Comparison of ENCODE assay signal across 20 cellular contexts in the genomic region with DNA sequence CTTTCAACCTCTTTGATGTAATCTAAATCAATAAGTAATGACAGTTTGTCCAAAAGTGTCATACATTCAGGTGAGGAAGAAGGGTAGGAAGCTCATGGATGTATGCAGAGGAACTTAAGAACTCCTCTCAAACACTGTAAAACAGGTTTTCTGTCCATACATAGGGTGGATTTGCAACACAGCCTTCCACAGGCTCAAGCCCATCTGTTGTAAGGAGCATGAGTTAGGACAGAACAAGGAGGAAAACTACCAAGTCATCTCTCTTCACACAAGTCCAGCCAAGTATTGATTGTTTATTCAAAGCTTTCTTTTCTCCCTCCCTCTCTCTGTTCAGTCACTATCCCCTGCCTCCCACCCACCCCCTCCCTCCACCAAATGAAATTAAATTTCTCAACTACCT.
"Had no signal": no experiment of that assay in that cellular context is flagged by ENCODE, and none has a peak within 500 bp of the region (broad histone marks: within the 10 kb centered on the region; RNA-seq: fewer than 3 reads in every experiment).

No MANE protein-coding gene starts in this region.

- H3K9me3 Mint-ChIP-seq: activated naive CD8-positive, alpha-beta T cell treated with anti-CD3 and anti-CD28 coated beads, Interleukin-2, amount 10 ng/mL, durations not matched to agents 7 days and 5 days; activated T-helper 1 cell treated with anti-CD3 and anti-CD28 coated beads, Interleukin-12 subunit alpha, Interleukin-12 subunit beta, Interleukin-2, Interleukin-4 antibody, amounts not matched to agents 30 ng/mL and 10 ng/mL and 1 ng/mL, durations not matched to agents 14 hours and 24 hours and 36 hours; central memory CD8-positive, alpha-beta T cell had no signal

- DNase-seq: activated CD4-positive, alpha-beta T cell treated with anti-CD3 and anti-CD28 coated beads for 1 hour; activated naive CD4-positive, alpha-beta T cell; activated naive CD8-positive, alpha-beta T cell treated with anti-CD3 and anti-CD28 coated beads, Interleukin-2, amount 10 ng/mL, durations not matched to agents 7 days and 5 days; activated T-cell treated with anti-CD3 and anti-CD28 coated beads for 4 hours; colonic mucosa; head of caudate nucleus; kidney; left ventricle myocardium inferior; mammary epithelial cell; stomach; T1000; testis; upper lobe of left lung; WERI-Rb-1 had no signal

- H3K27ac ChIP-seq: colonic mucosa, left ventricle myocardium inferior, prostate gland, right atrium auricular region, stomach, testis, upper lobe of left lung, WERI-Rb-1 had no signal

- H3K36me3 ChIP-seq: colonic mucosa, left ventricle myocardium inferior, prostate gland, right atrium auricular region, stomach, upper lobe of left lung, WERI-Rb-1 had no signal

- H3K4me3 ChIP-seq: colonic mucosa, left ventricle myocardium inferior, prostate gland, right atrium auricular region, stomach, testis, upper lobe of left lung had no signal

- H3K27ac Mint-ChIP-seq: activated naive CD8-positive, alpha-beta T cell treated with anti-CD3 and anti-CD28 coated beads, Interleukin-2, amount 10 ng/mL, durations not matched to agents 7 days and 5 days; activated T-helper 1 cell treated with anti-CD3 and anti-CD28 coated beads, Interleukin-12 subunit alpha, Interleukin-12 subunit beta, Interleukin-2, Interleukin-4 antibody, amounts not matched to agents 30 ng/mL and 10 ng/mL and 1 ng/mL, durations not matched to agents 14 hours and 24 hours and 36 hours; brain had no signal

- H3K27me3 ChIP-seq: colonic mucosa, right atrium auricular region, testis, upper lobe of left lung had no signal

- FAIRE-seq: frontal cortex, kidney had no signal

- H3K4me3 Mint-ChIP-seq: activated naive CD8-positive, alpha-beta T cell treated with anti-CD3 and anti-CD28 coated beads, Interleukin-2, amount 10 ng/mL, durations not matched to agents 7 days and 5 days; activated T-helper 1 cell treated with anti-CD3 and anti-CD28 coated beads, Interleukin-12 subunit alpha, Interleukin-12 subunit beta, Interleukin-2, Interleukin-4 antibody, amounts not matched to agents 30 ng/mL and 10 ng/mL and 1 ng/mL, durations not matched to agents 14 hours and 24 hours and 36 hours; brain; central memory CD8-positive, alpha-beta T cell had no signal

- H3K36me3 Mint-ChIP-seq: activated naive CD8-positive, alpha-beta T cell treated with anti-CD3 and anti-CD28 coated beads, Interleukin-2, amount 10 ng/mL, durations not matched to agents 7 days and 5 days; brain had no signal

- H3K27me3 Mint-ChIP-seq: brain had no signal

- H3K9me3 ChIP-seq: colonic mucosa, left ventricle myocardium inferior, prostate gland, right atrium auricular region, stomach, testis, upper lobe of left lung had no signal

- H3K4me1 ChIP-seq: left ventricle myocardium inferior, prostate gland, right atrium auricular region, upper lobe of left lung had no signal
